In genomic region chr1:92398519-92398918, GRCh38 we compare ENCODE assay signal across 21 cellular contexts.
"Had no signal": no experiment of that assay in that cellular context is flagged by ENCODE, and none has a peak within 500 bp of the region (broad histone marks: within the 10 kb centered on the region; RNA-seq: fewer than 3 reads in every experiment).

No MANE protein-coding gene starts in this region.

- H3K4me3 Mint-ChIP-seq: activated CD4-positive, alpha-beta memory T cell treated with anti-CD3 and anti-CD28 coated beads for 36 hours; activated CD4-positive, alpha-beta T cell treated with anti-CD3 and anti-CD28 coated beads, Interleukin-2, amount 10 ng/mL, durations not matched to agents 7 days and 5 days; activated naive CD4-positive, alpha-beta T cell treated with anti-CD3 and anti-CD28 coated beads, Interleukin-2, amount 10 ng/mL, durations not matched to agents 7 days and 5 days; activated naive CD8-positive, alpha-beta T cell treated with anti-CD3 and anti-CD28 coated beads for 36 hours; activated T-cell treated with anti-CD3 and anti-CD28 coated beads, Interleukin-2, amount 50 U/mL, for 4 hours; T-helper 1 cell treated with Interleukin-12 subunit alpha and Interleukin-12 subunit beta and Interleukin-4 antibody, amounts not matched to agents 30 μg/mL and 1 μg/mL, for 36 hours had no signal

- H3K27ac Mint-ChIP-seq: activated CD4-positive, alpha-beta memory T cell treated with anti-CD3 and anti-CD28 coated beads for 36 hours; activated CD4-positive, alpha-beta T cell treated with anti-CD3 and anti-CD28 coated beads, Interleukin-2, amount 10 ng/mL, durations not matched to agents 7 days and 5 days; activated naive CD4-positive, alpha-beta T cell treated with anti-CD3 and anti-CD28 coated beads, Interleukin-2, amount 10 ng/mL, durations not matched to agents 7 days and 5 days; activated naive CD8-positive, alpha-beta T cell treated with anti-CD3 and anti-CD28 coated beads for 36 hours; T-helper 1 cell treated with Interleukin-12 subunit alpha and Interleukin-12 subunit beta and Interleukin-4 antibody, amounts not matched to agents 30 μg/mL and 1 μg/mL, for 36 hours had no signal

- ATAC-seq: activated T-cell treated with anti-CD3 and anti-CD28 coated beads, Interleukin-2, amount 50 U/mL, for 4 hours had no signal

- DNase-seq: activated CD4-positive, alpha-beta memory T cell treated with anti-CD3 and anti-CD28 coated beads for 36 hours; activated CD4-positive, alpha-beta T cell treated with anti-CD3 and anti-CD28 coated beads, Interleukin-2, amount 10 ng/mL, durations not matched to agents 7 days and 5 days; activated CD4-positive, CD25-positive, alpha-beta regulatory T cell; activated CD8-positive, alpha-beta memory T cell treated with anti-CD3 and anti-CD28 coated beads for 24 hours; activated gamma-delta T cell treated with Interleukin-2 at 50 U/mL for 16 hours; activated naive CD4-positive, alpha-beta T cell treated with anti-CD3 and anti-CD28 coated beads, Interleukin-2, amount 10 ng/mL, durations not matched to agents 7 days and 5 days; activated naive CD8-positive, alpha-beta T cell treated with anti-CD3 and anti-CD28 coated beads for 36 hours; activated T-cell treated with anti-CD3 and anti-CD28 coated beads, Interleukin-2, amount 50 U/mL, for 4 hours; brain microvascular endothelial cell; NCI-H1092; NCI-H1417; NCI-H2029; NCI-H2107; NCI-H510A treated with DMSO at 0.1 percent for 48 hours; NCI-H69; NK-92 treated with Interleukin-12 subunit alpha and Interleukin-12 subunit beta, amount 100 ng/mL, for 24 hours; Peyer's patch; SHP77 had no signal

- H3K4me1 Mint-ChIP-seq: activated CD4-positive, alpha-beta T cell treated with anti-CD3 and anti-CD28 coated beads, Interleukin-2, amount 10 ng/mL, durations not matched to agents 7 days and 5 days; activated naive CD4-positive, alpha-beta T cell treated with anti-CD3 and anti-CD28 coated beads, Interleukin-2, amount 10 ng/mL, durations not matched to agents 7 days and 5 days had no signal

- H3K27ac ChIP-seq: brain microvascular endothelial cell, cardiac muscle cell, KMS-11, Peyer's patch had no signal

- H3K4me3 ChIP-seq: cardiac muscle cell, Peyer's patch had no signal

- H3K36me3 ChIP-seq: brain microvascular endothelial cell, cardiac muscle cell, Peyer's patch had no signal

- H3K27me3 ChIP-seq: brain microvascular endothelial cell, cardiac muscle cell, Peyer's patch had no signal

- H3K27me3 Mint-ChIP-seq: activated CD4-positive, alpha-beta memory T cell treated with anti-CD3 and anti-CD28 coated beads for 36 hours; activated CD4-positive, alpha-beta T cell treated with anti-CD3 and anti-CD28 coated beads, Interleukin-2, amount 10 ng/mL, durations not matched to agents 7 days and 5 days; activated naive CD4-positive, alpha-beta T cell treated with anti-CD3 and anti-CD28 coated beads, Interleukin-2, amount 10 ng/mL, durations not matched to agents 7 days and 5 days; activated naive CD8-positive, alpha-beta T cell treated with anti-CD3 and anti-CD28 coated beads for 36 hours had no signal

- H3K4me1 ChIP-seq: Peyer's patch had no signal
